In genomic region chr6:162358625-162359024, GRCh38 we compare ENCODE assay signal across 8 cellular contexts.
"Had no signal": no experiment of that assay in that cellular context is flagged by ENCODE, and none has a peak within 500 bp of the region (broad histone marks: within the 10 kb centered on the region; RNA-seq: fewer than 3 reads in every experiment).

No MANE protein-coding gene starts in this region.

- FAIRE-seq: G401.6, GM12878, GM12891, GM12892, GM18507, GM19239 had no signal

- ATAC-seq: GM12878 had no signal

- DNase-seq: GDM1, GF-D8 had no signal

- H3K4me3 ChIP-seq: GM12878 had no signal
